17 cellular contexts compared by ENCODE assay signal in the genomic region with DNA sequence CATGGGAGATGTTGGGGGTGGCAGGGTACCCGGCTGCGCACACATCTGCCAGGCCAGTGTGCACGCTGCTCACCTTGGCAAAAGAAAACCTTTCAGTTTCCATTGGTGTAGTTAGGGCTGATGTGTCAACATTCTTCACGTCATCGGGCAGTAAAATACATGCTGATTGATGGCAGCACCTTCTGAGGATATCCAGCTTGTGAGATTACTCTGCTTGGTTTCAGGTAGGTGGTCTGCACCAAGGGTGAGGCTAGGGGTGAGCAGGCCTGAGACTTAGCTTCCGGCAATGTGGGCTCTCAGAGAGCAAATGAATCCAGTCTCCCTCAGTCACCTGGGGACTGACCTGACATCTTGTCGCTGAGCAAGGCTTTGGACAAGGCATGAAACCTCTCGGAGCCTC. TPM values are rescaled to one million over a fixed set of nuclear protein-coding genes. Genes with fewer than 3 reads are reported as not detected.
A peak's percentile ranks its signal among the peaks of the same experiment; 100 is the strongest.
DNase-seq lines count a peak whose midpoint lies in the region; ATAC-seq and TF ChIP-seq lines count a peak whose summit lies in the region.
"Had no signal": no experiment of that assay in that cellular context is flagged by ENCODE, and none has a peak within 500 bp of the region (broad histone marks: within the 10 kb centered on the region; RNA-seq: fewer than 3 reads in every experiment).

No MANE protein-coding gene starts in this region.

- intact Hi-C loops in activated B cell treated with CpG ODN at 0.5 μM for 24 hours (cut with micrococcal nuclease) (loop anchor here (1.0 kb wide), 3 partner anchors 14 to 37 kb away; partner anchors contain the start of gene ACKR3), MCF 10A (cut with micrococcal nuclease) (no loop called here)

- peaks cover 15% of the 10 kb centered on the region for H3K36me3 Mint-ChIP-seq in activated T-cell treated with anti-CD3 and anti-CD28 coated beads, Interleukin-2, amount 50 U/mL, for 24 hours (ENCODE audit: low read depth)
- H3K36me3 Mint-ChIP-seq in activated B cell treated with CpG ODN at 0.5 μM for 24 hours (ENCODE audit: low read depth) (no peaks in the 10 kb centered on the region), MCF 10A (ENCODE audit: insufficient read depth, unreplicated experiment) (no peaks in the 10 kb centered on the region)
- H3K36me3 Mint-ChIP-seq in naive thymus-derived CD8-positive, alpha-beta T cell = peaks cover 8 to 12% (median 12%) of the 10 kb centered on the region in 3 donors

- CTCF ChIA-PET in activated B cell treated with CpG ODN at 0.5 μM for 24 hours (lab: Charles Lee) (interaction anchor here (1.2 to 2.6 kb wide), 2 partner anchors 20 to 37 kb away, joined by 3 to 15 read pairs; partner anchors contain the start of gene ACKR3), MCF 10A (lab: Yijun Ruan, JAX) (no interaction called here)

- peak; percentile 4 for ATAC-seq in HG02759 (IDR thresholded peaks at IDR 0.05; ENCODE audit: unreplicated experiment)
- ATAC-seq in activated B cell treated with CpG ODN at 0.5 μM for 24 hours (ENCODE audit: low read depth) = no peak
- ATAC-seq in naive thymus-derived CD8-positive, alpha-beta T cell = no peak
- ATAC-seq: left lobe of liver, SK-N-SH treated with all-trans-retinoic acid at 6 μM for 48 hours had no signal

- POLR2A ChIA-PET in activated B cell treated with CpG ODN at 0.5 μM for 24 hours (lab: Charles Lee) (interaction anchor here (0.9 to 4.2 kb wide), 4 partner anchors 12 to 232 kb away, joined by 3 to 40 read pairs (median 8); partner anchors contain the start of gene ACKR3), MCF 10A (lab: Yijun Ruan, JAX) (no interaction called here)
- POLR2A ChIA-PET in naive thymus-derived CD8-positive, alpha-beta T cell (lab: Charles Lee) = interaction anchor here (6.8 kb wide), 1 partner anchor 14 kb away, joined by 73 read pairs; no protein-coding TSS in a partner anchor

- H3K4me1 Mint-ChIP-seq in activated T-cell treated with anti-CD3 and anti-CD28 coated beads, Interleukin-2, amount 50 U/mL, for 24 hours (ENCODE audit: low read depth) = peaks cover 97% of the 10 kb centered on the region
- H3K4me1 Mint-ChIP-seq in activated B cell treated with CpG ODN at 0.5 μM for 24 hours = peaks cover 94% of the 10 kb centered on the region
- peaks cover 53 to 97% (median 93%) of the 10 kb centered on the region in 4 donors for H3K4me1 Mint-ChIP-seq in naive thymus-derived CD8-positive, alpha-beta T cell
- no peaks in the 10 kb centered on the region for H3K4me1 Mint-ChIP-seq in MCF 10A (ENCODE audit: insufficient read depth, unreplicated experiment)

- no TSS peak for BruUV-seq in MCF 10A (replicated peaks; lab: Mats Ljungman, UMichigan)

- TF ChIP-seq CTCF in activated B cell treated with CpG ODN at 0.5 μM for 24 hours (IDR thresholded peaks at IDR 0.05) = no peak
- no peak for TF ChIP-seq CTCF in MCF 10A (IDR thresholded peaks at IDR 0.05; ENCODE audit: unreplicated experiment)

- H3K27ac Mint-ChIP-seq in activated T-cell treated with anti-CD3 and anti-CD28 coated beads, Interleukin-2, amount 50 U/mL, for 24 hours = peak overlapping the region; percentile 12
- peak overlapping the region; percentile 87 for H3K27ac Mint-ChIP-seq in activated B cell treated with CpG ODN at 0.5 μM for 24 hours
- H3K27ac Mint-ChIP-seq in naive thymus-derived CD8-positive, alpha-beta T cell = peak overlapping the region; percentile 19 to 99 (median 90)
- no peak overlapping the region for H3K27ac Mint-ChIP-seq in MCF 10A (ENCODE audit: low read depth, unreplicated experiment)

- DNase-seq in activated T-cell treated with anti-CD3 and anti-CD28 coated beads, Interleukin-2, amount 50 U/mL, for 24 hours = no peak
- DNase-seq in activated T-cell treated with anti-CD3 and anti-CD28 coated beads for 4 hours (no peak), activated B cell treated with CpG ODN at 0.5 μM for 24 hours (no peak), SHP77 treated with DMSO at 0.1 percent for 48 hours (lab: John Stamatoyannopoulos, UW) (no peak), NCI-H82 treated with DMSO at 0.1 percent for 48 hours (lab: John Stamatoyannopoulos, UW; ENCODE audit: unreplicated experiment) (no peak), MCF 10A (ENCODE audit: unreplicated experiment) (no peak)
- no peak for DNase-seq in naive thymus-derived CD8-positive, alpha-beta T cell
- DNase-seq: activated gamma-delta T cell treated with Interleukin-2 at 50 U/mL for 16 hours; aorta; effector CD4-positive, alpha-beta T cell; NCI-H187 treated with DMSO at 0.1 percent for 48 hours; NCI-H226; NK-92 treated with Interleukin-12 subunit alpha and Interleukin-12 subunit beta, amount 100 ng/mL, for 24 hours; uterus had no signal

- no peak overlapping the region for H3K4me3 Mint-ChIP-seq in activated T-cell treated with anti-CD3 and anti-CD28 coated beads, Interleukin-2, amount 50 U/mL, for 24 hours
- H3K4me3 Mint-ChIP-seq in activated B cell treated with CpG ODN at 0.5 μM for 24 hours = peak overlapping the region; percentile 66
- peak overlapping the region in 3 of 10 donors; percentile 6 to 26 (median 6) for H3K4me3 Mint-ChIP-seq in naive thymus-derived CD8-positive, alpha-beta T cell
- H3K4me3 Mint-ChIP-seq in MCF 10A (ENCODE audit: unreplicated experiment) = no peak overlapping the region

- H3K9me3 Mint-ChIP-seq in activated T-cell treated with anti-CD3 and anti-CD28 coated beads, Interleukin-2, amount 50 U/mL, for 24 hours = peaks cover 13% of the 10 kb centered on the region
- peaks cover 4% of the 10 kb centered on the region for H3K9me3 Mint-ChIP-seq in activated B cell treated with CpG ODN at 0.5 μM for 24 hours
- peaks cover 0 to 15% (median 7%) of the 10 kb centered on the region in 9 donors for H3K9me3 Mint-ChIP-seq in naive thymus-derived CD8-positive, alpha-beta T cell
- H3K9me3 Mint-ChIP-seq in MCF 10A (ENCODE audit: unreplicated experiment) = no peaks in the 10 kb centered on the region

- H3K27me3 Mint-ChIP-seq in activated T-cell treated with anti-CD3 and anti-CD28 coated beads, Interleukin-2, amount 50 U/mL, for 24 hours = no peaks in the 10 kb centered on the region
- H3K27me3 Mint-ChIP-seq in activated B cell treated with CpG ODN at 0.5 μM for 24 hours (no peaks in the 10 kb centered on the region), MCF 10A (ENCODE audit: insufficient read depth, unreplicated experiment) (no peaks in the 10 kb centered on the region)
- no peaks in the 10 kb centered on the region for H3K27me3 Mint-ChIP-seq in naive thymus-derived CD8-positive, alpha-beta T cell

RNA-seq across cellular contexts. Expression of gene ACKR3, which starts 19.3 kb away (rescaled TPM):
- total RNA-seq in activated B cell treated with CpG ODN at 0.5 μM for 24 hours = 5.8 and 6.6 TPM in 2 replicates
- total RNA-seq in naive thymus-derived CD8-positive, alpha-beta T cell = 1 to 10 TPM; 5.0 to 6.1 TPM
- 1 to 10 TPM; 2.4 to 5.6 (median 4.2) TPM for polyA plus RNA-seq in naive thymus-derived CD8-positive, alpha-beta T cell
- total RNA-seq in MCF 10A (2022) = 0.29 and 0.61 TPM in 2 replicates
